ENCODE assay signal across 19 cellular contexts in genomic region chr2:65846984-65847383, GRCh38.
"Had no signal": no experiment of that assay in that cellular context is flagged by ENCODE, and none has a peak within 500 bp of the region (broad histone marks: within the 10 kb centered on the region; RNA-seq: fewer than 3 reads in every experiment).

No MANE protein-coding gene starts in this region.

- H3K4me3 ChIP-seq: esophagus squamous epithelium, gastrocnemius medialis, lower lobe of right lung had no signal

- DNase-seq: activated CD4-positive, alpha-beta T cell treated with anti-CD3 and anti-CD28 coated beads, Interleukin-2, amount 50 U/mL, for 4 hours; activated CD8-positive, alpha-beta memory T cell treated with anti-CD3 and anti-CD28 coated beads for 24 hours; activated CD8-positive, alpha-beta memory T cell treated with anti-CD3 and anti-CD28 coated beads, Interleukin-2, amount 50 U/mL, for 4 hours; activated naive CD4-positive, alpha-beta T cell treated with Interleukin-2 at 50 U/mL for 16 hours; activated naive CD8-positive, alpha-beta T cell treated with anti-CD3 and anti-CD28 coated beads for 36 hours; activated T-cell treated with anti-CD3 and anti-CD28 coated beads, Interleukin-2, amount 50 U/mL, for 4 hours; cerebellar nuclear complex; cortex of kidney; endodermal cell; esophagus squamous epithelium; islet precursor cell; left colon; lower lobe of right lung; naive thymus-derived CD4-positive, alpha-beta T cell; occipital lobe; posterior cingulate gyrus; stimulated activated CD4-positive, alpha-beta T cell treated with anti-CD3 and anti-CD28 coated beads, Interleukin-1b, Interleukin-23, amount 100 ng/mL, for 48 hours; T-cell had no signal

- H3K9me3 ChIP-seq: gastrocnemius medialis, lower lobe of right lung had no signal

- H3K27me3 ChIP-seq: gastrocnemius medialis had no signal

- H3K27ac ChIP-seq: esophagus squamous epithelium, gastrocnemius medialis, lower lobe of right lung had no signal

- ATAC-seq: activated T-cell treated with anti-CD3 and anti-CD28 coated beads, Interleukin-2, amount 50 U/mL, for 4 hours; left colon; lower lobe of right lung; naive thymus-derived CD4-positive, alpha-beta T cell; T-cell had no signal

- H3K4me1 ChIP-seq: esophagus squamous epithelium, gastrocnemius medialis, lower lobe of right lung had no signal

- H3K36me3 ChIP-seq: esophagus squamous epithelium, gastrocnemius medialis, lower lobe of right lung had no signal
